ENCODE assay signal across 8 cellular contexts in the genomic region with DNA sequence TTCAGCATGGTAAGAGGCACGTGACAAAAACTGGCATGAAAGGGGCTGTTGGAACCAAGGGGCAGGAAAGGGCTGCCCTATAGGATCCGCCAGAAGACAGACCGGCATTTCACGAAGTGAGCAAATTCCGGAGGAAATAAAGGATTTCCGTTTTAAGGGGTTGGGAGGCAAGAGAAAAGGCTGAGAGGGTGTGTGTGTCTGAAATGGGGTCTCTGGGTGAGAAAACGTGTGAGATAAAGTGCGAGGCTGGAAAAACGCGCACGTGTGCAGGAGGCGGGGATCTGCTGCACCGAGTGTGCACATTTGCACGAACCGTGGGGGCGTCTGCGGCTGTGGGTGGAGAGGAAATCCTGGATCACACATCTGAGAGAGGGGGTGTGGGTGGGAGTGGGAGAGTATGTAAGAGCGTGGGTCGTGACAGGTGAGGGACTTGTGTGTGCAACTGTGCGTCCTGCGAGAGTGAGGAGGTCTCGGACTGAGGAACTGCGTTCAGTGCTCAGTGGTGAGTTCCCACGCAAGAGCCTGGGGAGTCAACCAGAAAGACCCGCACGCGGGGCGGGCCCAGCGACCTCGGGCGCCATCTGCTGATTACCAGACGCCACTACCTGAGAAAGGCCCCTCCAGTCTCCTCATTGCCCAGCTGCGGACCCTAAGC. TPM values are rescaled to one million over a fixed set of nuclear protein-coding genes. Genes with fewer than 3 reads are reported as not detected.
DNase-seq lines count a peak whose midpoint lies in the region; ATAC-seq, FAIRE-seq and TF ChIP-seq lines count a peak whose summit lies in the region.

No MANE protein-coding gene starts in this region.

- H3K9me2 ChIP-seq in PC-9 (ENCODE audit: insufficient read depth): no peaks in the 10 kb centered on the region

- H3K4me3 ChIP-seq in PC-9: peak overlapping the region; percentile 50
- peak overlapping the region; percentile 21 to 42 (median 31) for H3K4me3 ChIP-seq in fibroblast of lung (replicated peaks in 1 of 4; ENCODE audit: control extremely low read depth in 1 of 4, insufficient read depth in 1 of 4, low read depth in 3 of 4, low read length in 4 of 4)
- peak overlapping the region; percentile 66 for H3K4me3 ChIP-seq in naive thymus-derived CD4-positive, alpha-beta T cell (ENCODE audit: low read length)

- no peaks in the 10 kb centered on the region for H3K36me3 ChIP-seq in PC-9 (ENCODE audit: low read depth)
- no peaks in the 10 kb centered on the region for H3K36me3 ChIP-seq in fibroblast of lung (ENCODE audit: control insufficient read depth, insufficient read depth, low read length)
- H3K36me3 ChIP-seq in naive thymus-derived CD4-positive, alpha-beta T cell (ENCODE audit: control insufficient read depth in 2 of 3, insufficient read depth in 3 of 3, low read length in 3 of 3): no peaks in the 10 kb centered on the region

- H3K27ac ChIP-seq in PC-9 (no peak overlapping the region), fibroblast of lung (ENCODE audit: insufficient read depth, low read length) (no peak overlapping the region)
- no peak overlapping the region for H3K27ac ChIP-seq in naive thymus-derived CD4-positive, alpha-beta T cell (ENCODE audit: low read depth, low read length)

- no peaks in the 10 kb centered on the region for H3K79me2 ChIP-seq in PC-9 (ENCODE audit: low read depth)
- H3K79me2 ChIP-seq in fibroblast of lung (ENCODE audit: control insufficient read depth, insufficient read depth, low read length): no peaks in the 10 kb centered on the region

- no peak for TF ChIP-seq POLR2A in GM12891 (IDR thresholded peaks at IDR 0.05; ENCODE audit: low read depth, low read length)

- POLR2A ChIA-PET in PC-9 (lab: Charles Lee; ENCODE audit: unreplicated experiment): interaction anchor here (0.6 kb wide), 1 partner anchor 36 kb away, joined by 7 read pairs; no protein-coding TSS in a partner anchor
- POLR2A ChIA-PET in naive thymus-derived CD4-positive, alpha-beta T cell (lab: Charles Lee): interaction anchor here (0.8 kb wide), 1 partner anchor 44 kb away, joined by 3 read pairs; no protein-coding TSS in a partner anchor

- ATAC-seq in activated T-cell treated with anti-CD3 and anti-CD28 coated beads, Interleukin-2, amount 50 U/mL, for 72 hours (replicated peaks in 1 of 2): peak; percentile 93
- ATAC-seq in naive thymus-derived CD4-positive, alpha-beta T cell: peak; percentile 91
- no peak for ATAC-seq in GM19467 (IDR thresholded peaks at IDR 0.05; ENCODE audit: unreplicated experiment)

- peaks cover 21% of the 10 kb centered on the region for H3K27me3 Mint-ChIP-seq in IgD-negative memory B cell
- H3K27me3 Mint-ChIP-seq in activated T-cell treated with anti-CD3 and anti-CD28 coated beads, Interleukin-2, amount 50 U/mL, for 72 hours (ENCODE audit: low read depth): peaks cover 13% of the 10 kb centered on the region
- H3K27me3 Mint-ChIP-seq in naive thymus-derived CD4-positive, alpha-beta T cell: peaks cover 0 to 22% (median 4%) of the 10 kb centered on the region in 5 donors

- peaks cover 2 to 7% (median 3%) of the 10 kb centered on the region in 3 donors for H3K9me3 Mint-ChIP-seq in IgD-negative memory B cell
- peaks cover 4 to 6% of the 10 kb centered on the region in 2 donors for H3K9me3 Mint-ChIP-seq in activated T-cell treated with anti-CD3 and anti-CD28 coated beads, Interleukin-2, amount 50 U/mL, for 72 hours
- H3K9me3 Mint-ChIP-seq in naive thymus-derived CD4-positive, alpha-beta T cell: peaks cover 0 to 14% (median 3%) of the 10 kb centered on the region in 11 donors

- H3K36me3 Mint-ChIP-seq in IgD-negative memory B cell: no peaks in the 10 kb centered on the region
- peaks cover 2% of the 10 kb centered on the region in 2 donors for H3K36me3 Mint-ChIP-seq in activated T-cell treated with anti-CD3 and anti-CD28 coated beads, Interleukin-2, amount 50 U/mL, for 72 hours (ENCODE audit: insufficient read depth in 2 of 2)
- peaks cover 0 to 12% (median 0%) of the 10 kb centered on the region in 5 donors for H3K36me3 Mint-ChIP-seq in naive thymus-derived CD4-positive, alpha-beta T cell

- H3K27ac Mint-ChIP-seq in IgD-negative memory B cell: peak overlapping the region in 2 of 3 donors; percentile 21 to 86
- H3K27ac Mint-ChIP-seq in activated T-cell treated with anti-CD3 and anti-CD28 coated beads, Interleukin-2, amount 50 U/mL, for 72 hours: no peak overlapping the region
- H3K27ac Mint-ChIP-seq in naive thymus-derived CD4-positive, alpha-beta T cell: peak overlapping the region in 6 of 9 donors; percentile 41 to 88 (median 69)

- no peaks in the 10 kb centered on the region for H3K4me1 ChIP-seq in PC-9 (replicated peaks; ENCODE audit: insufficient read depth)
- no peaks in the 10 kb centered on the region for H3K4me1 ChIP-seq in fibroblast of lung (ENCODE audit: control insufficient read depth, extremely low read depth, insufficient read depth, low read length)
- H3K4me1 ChIP-seq in naive thymus-derived CD4-positive, alpha-beta T cell (ENCODE audit: control insufficient read depth in 2 of 2, insufficient read depth in 2 of 2, low read length in 2 of 2): peaks cover 34 to 42% of the 10 kb centered on the region in 2 donors

- no peaks in the 10 kb centered on the region for H3K9me3 ChIP-seq in PC-9 (ENCODE audit: insufficient read depth, low read depth)
- no peaks in the 10 kb centered on the region for H3K9me3 ChIP-seq in fibroblast of lung (ENCODE audit: control insufficient read depth, insufficient read depth, low read depth, low read length)
- no peaks in the 10 kb centered on the region for H3K9me3 ChIP-seq in naive thymus-derived CD4-positive, alpha-beta T cell (ENCODE audit: control insufficient read depth in 2 of 3, low read length in 3 of 3)

- no TSS peak for BruUV-seq in PC-9 (replicated peaks; lab: Mats Ljungman, UMichigan)

- H3F3A ChIP-seq in PC-9 (ENCODE audit: insufficient read depth, low read depth): no peaks in the 10 kb centered on the region

- H3K27me3 ChIP-seq in PC-9 (ENCODE audit: insufficient read depth, low read depth) (peaks cover 14% of the 10 kb centered on the region; the same call in 1 of the 2 replicates), fibroblast of lung (ENCODE audit: control insufficient read depth, insufficient read depth, low read length) (no peaks in the 10 kb centered on the region)
- H3K27me3 ChIP-seq in naive thymus-derived CD4-positive, alpha-beta T cell (ENCODE audit: control insufficient read depth in 2 of 2, insufficient read depth in 2 of 2, low read length in 2 of 2): no peaks in the 10 kb centered on the region

- peaks cover 21 to 26% (median 24%) of the 10 kb centered on the region in 3 donors for H3K4me1 Mint-ChIP-seq in IgD-negative memory B cell
- H3K4me1 Mint-ChIP-seq in activated T-cell treated with anti-CD3 and anti-CD28 coated beads, Interleukin-2, amount 50 U/mL, for 72 hours (ENCODE audit: low read depth): peaks cover 34% of the 10 kb centered on the region
- H3K4me1 Mint-ChIP-seq in naive thymus-derived CD4-positive, alpha-beta T cell: peaks cover 28 to 56% (median 52%) of the 10 kb centered on the region in 7 donors

- no peak overlapping the region for H3K9ac ChIP-seq in fibroblast of lung (ENCODE audit: insufficient read depth, low read length)

- H3K4me2 ChIP-seq in PC-9 (peak overlapping the region; percentile 81), fibroblast of lung (ENCODE audit: extremely low read depth, insufficient read depth, low read length) (peak overlapping the region; percentile 90)

- TF ChIP-seq CTCF in PC-9 (conservative IDR thresholded peaks at IDR 0.05): peak; percentile 73
- TF ChIP-seq CTCF in fibroblast of lung (conservative IDR thresholded peaks at IDR 0.05 in 1 of 2, IDR thresholded peaks at IDR 0.05 in 1 of 2; ENCODE audit: low read depth in 1 of 2, low read length in 2 of 2): peak; percentile 70 to 78

- FAIRE-seq in GM12891 (lab: Jason Lieb, UNC): peak; percentile 73

- H2AFZ ChIP-seq in PC-9 (peak overlapping the region; percentile 56; the same call in 1 of the 2 replicates), fibroblast of lung (ENCODE audit: low read length) (peak overlapping the region; percentile 87)

- CTCF ChIA-PET in PC-9 (lab: Charles Lee): interaction anchor here (0.6 to 0.7 kb wide), 2 partner anchors 32 to 138 kb away, joined by 3 to 6 read pairs; no protein-coding TSS in a partner anchor
- CTCF ChIA-PET in naive thymus-derived CD4-positive, alpha-beta T cell (lab: Charles Lee): interaction anchor here (0.7 to 10.0 kb wide), 8 partner anchors 28 to 299 kb away, joined by 3 to 71 read pairs (median 3); no protein-coding TSS in a partner anchor

- H4K20me1 ChIP-seq in PC-9 (ENCODE audit: insufficient read depth): no peaks in the 10 kb centered on the region
- no peaks in the 10 kb centered on the region for H4K20me1 ChIP-seq in fibroblast of lung (ENCODE audit: control insufficient read depth, extremely low read depth, insufficient read depth, low read length)

- DNase-seq in GM12891 (ENCODE audit: insufficient read length, low spot score) (peak; percentile 69), PC-9 (peak in 1 of 2 experiments; percentile 60), fibroblast of lung (ENCODE audit: low read depth in 2 of 2) (peak; percentile 25 to 36)
- DNase-seq in activated T-cell treated with anti-CD3 and anti-CD28 coated beads, Interleukin-2, amount 50 U/mL, for 72 hours: peak; percentile 84 to 86
- peak; percentile 60 to 81 (median 70) for DNase-seq in naive thymus-derived CD4-positive, alpha-beta T cell
- DNase-seq in stimulated activated CD8-positive, alpha-beta memory T cell treated with anti-CD3 and anti-CD28 coated beads, Interleukin-7, amount 100 ng/mL, for 24 hours (ENCODE audit: low read depth): peak; percentile 53

- H3K4me3 Mint-ChIP-seq in IgD-negative memory B cell: peak overlapping the region; percentile 78 to 93 (median 83)
- H3K4me3 Mint-ChIP-seq in activated T-cell treated with anti-CD3 and anti-CD28 coated beads, Interleukin-2, amount 50 U/mL, for 72 hours: peak overlapping the region; percentile 72 to 77
- H3K4me3 Mint-ChIP-seq in naive thymus-derived CD4-positive, alpha-beta T cell: peak overlapping the region; percentile 81 to 95 (median 87)

- intact Hi-C loops in PC-9 (cut with micrococcal nuclease; ENCODE audit: unreplicated experiment): loop anchor here (5.0 to 10.0 kb wide), 3 partner anchors 91 to 513 kb away; a partner anchor contains a TSS
- intact Hi-C loops in naive thymus-derived CD4-positive, alpha-beta T cell (cut with micrococcal nuclease): loop anchor here (1.0 to 10.0 kb wide), 9 partner anchors 15 to 512 kb away; a partner anchor contains a TSS

RNA-seq across cellular contexts. Expression of a gene that starts 37.0 kb away (rescaled TPM):
- 0.45 TPM for polyA plus RNA-seq in GM12891 (2012; ENCODE audit: low read depth, missing spikeins)
- 3.8 TPM for polyA plus RNA-seq in IgD-negative memory B cell
- 2.2 and 3.2 TPM in 2 replicates for total RNA-seq in PC-9 (2021)
- total RNA-seq in activated T-cell treated with anti-CD3 and anti-CD28 coated beads, Interleukin-2, amount 50 U/mL, for 72 hours: 10 to 100 TPM; 12.6 to 14.8 TPM
- 16.7 and 17.2 TPM in 2 replicates for total RNA-seq in fibroblast of lung
- polyA plus RNA-seq in fibroblast of lung: 1.9 and 2.7 TPM in 2 replicates
- polyA plus RNA-seq in fibroblast of lung (2012): 1.3 and 2.2 TPM in 2 replicates
- 0.75 and 1.4 TPM in 2 replicates for polyA minus RNA-seq in fibroblast of lung (ENCODE audit: low replicate concordance)
- total RNA-seq in naive thymus-derived CD4-positive, alpha-beta T cell: 10 to 100 TPM in 1 of 5 experiments, 1 to 10 TPM in 4; 4.1 to 14.7 (median 6.3) TPM
- polyA plus RNA-seq in naive thymus-derived CD4-positive, alpha-beta T cell: 1 to 10 TPM; 2.0 to 5.1 TPM

RNA-seq across cellular contexts. Expression of a gene that starts 56.6 kb away (rescaled TPM):
- polyA plus RNA-seq in GM12891 (2012; ENCODE audit: low read depth, missing spikeins): 3.1 TPM
- polyA plus RNA-seq in IgD-negative memory B cell (0.78 TPM), fibroblast of lung (0.07 and 0.14 TPM in 2 replicates)
- total RNA-seq in PC-9 (2021) (1.7 and 2.7 TPM in 2 replicates), fibroblast of lung (0.51 and 1.2 TPM in 2 replicates)
- total RNA-seq in activated T-cell treated with anti-CD3 and anti-CD28 coated beads, Interleukin-2, amount 50 U/mL, for 72 hours: 10 to 100 TPM; 13.6 to 45.1 TPM
- polyA plus RNA-seq in fibroblast of lung (2012): 0.08 and 0.09 TPM in 2 replicates
- polyA minus RNA-seq in fibroblast of lung (ENCODE audit: low replicate concordance): 2.1 TPM in 1 of 2 replicates, not detected in the other
- total RNA-seq in naive thymus-derived CD4-positive, alpha-beta T cell: 10 to 100 TPM in 2 of 5 experiments, 1 to 10 TPM in 3; 2.7 to 19.4 (median 4.3) TPM
- 1 to 10 TPM; 1.2 to 2.8 TPM for polyA plus RNA-seq in naive thymus-derived CD4-positive, alpha-beta T cell
